Comparison of ENCODE assay signal across 38 cellular contexts in the genomic region with DNA sequence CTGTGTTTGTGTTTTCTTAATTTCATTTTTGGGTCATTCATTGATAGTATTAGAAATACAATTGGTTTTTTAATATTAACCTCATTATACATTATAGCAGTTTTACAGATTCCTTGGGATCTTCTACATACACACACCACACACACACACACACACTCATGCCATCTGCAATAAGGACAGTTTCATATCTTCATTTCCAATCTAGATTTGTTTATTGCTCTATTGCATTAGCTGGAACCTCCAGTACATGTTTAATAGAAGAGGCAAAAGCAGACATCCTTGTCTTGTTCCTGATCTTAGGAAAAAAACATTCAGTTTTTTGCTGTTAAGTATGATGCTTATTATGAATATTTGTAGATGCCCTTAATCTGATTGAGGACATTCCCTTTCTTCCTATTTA. TPM values are rescaled to one million over a fixed set of nuclear protein-coding genes. Genes with fewer than 3 reads are reported as not detected.
"Had no signal": no experiment of that assay in that cellular context is flagged by ENCODE, and none has a peak within 500 bp of the region (broad histone marks: within the 10 kb centered on the region; RNA-seq: fewer than 3 reads in every experiment).

No MANE protein-coding gene starts in this region.

- H3K4me3 ChIP-seq: MG63 had no signal

- H3K9me3 ChIP-seq: MG63 had no signal

- H3K27me3 ChIP-seq: MG63 had no signal

- H3K36me3 ChIP-seq: MG63 had no signal

- DNase-seq: Karpas-422, Kasumi-1, MG63, MM.1S, MV-4-11, NCI-H1048, NCI-H1092, NCI-H1092 treated with DMSO at 0.1 percent for 48 hours, NCI-H1105, NCI-H1105 treated with DMSO at 0.1 percent for 48 hours, NCI-H1417, NCI-H1417 treated with DMSO at 0.1 percent for 48 hours, NCI-H1436, NCI-H1436 treated with DMSO at 0.1 percent for 48 hours, NCI-H146, NCI-H1694, NCI-H1694 treated with DMSO at 0.1 percent for 48 hours, NCI-H187, NCI-H187 treated with DMSO at 0.1 percent for 48 hours, NCI-H1930, NCI-H2029, NCI-H2029 treated with DMSO at 0.1 percent for 48 hours, NCI-H2081, NCI-H2081 treated with DMSO at 0.1 percent for 48 hours, NCI-H2107, NCI-H2171, NCI-H2171 treated with DMSO at 0.1 percent for 48 hours, NCI-H2227 treated with DMSO at 0.1 percent for 48 hours, NCI-H226, NCI-H345, NCI-H446, NCI-H446 treated with DMSO at 0.1 percent for 48 hours, NCI-H510A, NCI-H510A treated with DMSO at 0.1 percent for 48 hours, NCI-H524 had no signal

RNA-seq across cellular contexts. Expression of gene OPN1SW, which starts 54.2 kb away (rescaled TPM):
- total RNA-seq: M059J, MCF 10A, NCI-H460 had no signal
